In the genomic region with DNA sequence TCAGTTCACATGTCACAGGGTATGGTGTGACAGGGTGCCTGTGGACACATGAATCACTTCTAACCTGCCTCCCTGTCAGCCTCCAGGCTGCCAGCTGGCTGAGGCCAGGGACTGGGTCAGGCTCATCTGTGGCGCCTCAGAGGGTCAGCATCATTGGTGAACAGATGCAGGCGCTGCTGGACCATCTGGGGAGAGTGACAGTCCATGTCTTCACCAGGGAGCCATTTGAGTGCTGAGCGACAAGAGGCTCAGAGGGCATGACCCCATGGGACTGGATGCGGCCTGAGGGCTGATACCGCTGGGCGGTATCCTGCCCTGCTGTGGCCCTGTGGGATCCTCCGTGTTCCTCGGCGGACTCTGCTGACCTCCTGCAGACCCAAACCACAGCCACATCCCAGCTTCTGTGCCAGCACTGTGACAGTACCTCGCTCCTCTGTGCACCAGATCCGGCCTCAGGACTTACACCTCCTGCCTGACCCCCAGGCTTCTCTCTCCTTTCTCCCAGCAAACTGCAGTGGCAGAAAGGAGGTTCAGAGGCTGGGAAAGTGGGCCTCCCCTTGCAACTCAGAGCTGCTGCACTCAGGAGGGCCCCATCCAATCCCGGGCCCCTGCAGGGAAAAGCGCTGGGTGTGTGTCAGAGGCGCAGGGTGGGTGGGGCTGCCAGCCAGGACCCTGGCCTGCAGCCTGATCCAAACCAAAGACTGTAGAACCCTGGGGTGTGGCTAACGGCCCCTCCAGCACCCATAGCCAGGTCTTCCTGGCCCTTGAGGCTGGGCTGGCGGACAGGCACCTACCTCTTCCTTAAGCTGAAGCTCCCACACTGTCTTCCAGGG, we compare ENCODE assay signal across 14 cellular contexts. TPM values are rescaled to one million over a fixed set of nuclear protein-coding genes. Genes with fewer than 3 reads are reported as not detected.
DNase-seq lines count a peak whose midpoint lies in the region; ATAC-seq and TF ChIP-seq lines count a peak whose summit lies in the region.
"Had no signal": no experiment of that assay in that cellular context is flagged by ENCODE, and none has a peak within 500 bp of the region (broad histone marks: within the 10 kb centered on the region; RNA-seq: fewer than 3 reads in every experiment).

No MANE protein-coding gene starts in this region.

- H3K36me3 ChIP-seq in mesodermal cell (ENCODE audit: control insufficient read depth, insufficient read depth, low read length) (peaks cover 50% of the 10 kb centered on the region), transverse colon (peaks cover 0 to 26% (median 7%) of the 10 kb centered on the region in 4 donors), brain microvascular endothelial cell (replicated peaks) (peaks cover 36% of the 10 kb centered on the region)

- no peaks in the 10 kb centered on the region for H3K9me3 ChIP-seq in mesodermal cell (ENCODE audit: control insufficient read depth, low read length)
- H3K9me3 ChIP-seq in transverse colon: no peaks in the 10 kb centered on the region

- no peak for TF ChIP-seq EP300 in transverse colon (IDR thresholded peaks at IDR 0.05; ENCODE audit: low read depth)

- H3K27ac ChIP-seq in epithelial cell of prostate (peak overlapping the region; percentile 23), mesodermal cell (ENCODE audit: low read depth, low read length, severe bottlenecking) (peak overlapping the region; percentile 16), transverse colon (peak overlapping the region; percentile 24 to 52 (median 42)), brain microvascular endothelial cell (no peak overlapping the region)

- no peak for TF ChIP-seq POLR2A in transverse colon (IDR thresholded peaks at IDR 0.05)

- intact Hi-C loops in transverse colon (cut with DNase I; ENCODE audit: low total_unique reads): loop anchor here (10.0 kb wide), 1 partner anchor 745 kb away; the partner anchor contains the start of gene ZNF546

- H3K27me3 ChIP-seq in transverse colon (no peaks in the 10 kb centered on the region), brain microvascular endothelial cell (replicated peaks) (no peaks in the 10 kb centered on the region)

- H3K4me1 ChIP-seq in mesodermal cell (ENCODE audit: control insufficient read depth, insufficient read depth, low read length, poor library complexity, severe bottlenecking): peaks cover 4% of the 10 kb centered on the region
- peaks cover 0 to 16% (median 5%) of the 10 kb centered on the region in 4 donors for H3K4me1 ChIP-seq in transverse colon

- TF ChIP-seq CTCF in transverse colon (IDR thresholded peaks at IDR 0.05) (no peak), brain microvascular endothelial cell (IDR thresholded peaks at IDR 0.05; ENCODE audit: low read depth, low read length, missing control alignments) (no peak)

- in situ Hi-C loops in transverse colon (cut with MboI; ENCODE audit: low pct_ligation_motif_present in 1 of 4, low pct_unique_long_range_greater_than_20kb in 1 of 4, low sequenced_read_pairs in 3 of 4): no loop called here
- in situ Hi-C loops in brain microvascular endothelial cell (cut with HindIII; ENCODE audit: low pct_ligation_motif_present, low sequenced_read_pairs): no loop called here

- peak; percentile 31 for DNase-seq in M059J (ENCODE audit: low read depth)
- no peak for DNase-seq in epithelial cell of prostate (ENCODE audit: low read depth, low spot score)
- DNase-seq in transverse colon: no peak
- DNase-seq in brain microvascular endothelial cell: no peak
- DNase-seq: CD4-positive, CD25-positive, alpha-beta regulatory T cell; NCI-H1417 treated with DMSO at 0.1 percent for 48 hours; NCI-H748 treated with DMSO at 0.1 percent for 48 hours; stimulated activated CD8-positive, alpha-beta memory T cell treated with anti-CD3 and anti-CD28 coated beads, Interleukin-4, amount 100 ng/mL, for 48 hours; T1000 had no signal

- WGBS in mesodermal cell (ENCODE audit: insufficient coverage in 2 of 2), 2 experiments: 78 to 85% methylated on average over 14 to 15 of the region's 16 CpGs
- 92% methylated on average over 15 of the region's 16 CpGs; no CpG with 5 or more reads in 1 of the 2 donors for WGBS in transverse colon (ENCODE audit: low coverage in 1 of 2), 2 donors

- no peak overlapping the region for H3K4me3 ChIP-seq in mesodermal cell (ENCODE audit: extremely low read depth, insufficient read depth, low read length, poor library complexity, severe bottlenecking)
- no peak overlapping the region for H3K4me3 ChIP-seq in transverse colon
- H3K4me3 ChIP-seq in brain microvascular endothelial cell (ENCODE audit: low read depth, low read length): no peak overlapping the region

- ATAC-seq in GM18498 (IDR thresholded peaks at IDR 0.05; ENCODE audit: unreplicated experiment) (no peak), GM18858 (IDR thresholded peaks at IDR 0.05; ENCODE audit: unreplicated experiment) (no peak), GM21526 (IDR thresholded peaks at IDR 0.05; ENCODE audit: low FRiP score, unreplicated experiment) (no peak)

RNA-seq across cellular contexts. Expression of gene ACTMAP, which starts 10.2 kb away (rescaled TPM):
- total RNA-seq in M059J (2014; rRNA removed; shearing (Covaris generic)): 0.76 and 1.3 TPM in 2 replicates
- polyA plus RNA-seq in mesodermal cell (2013, experiment 1 of 2): 17.0 TPM
- 18.0 TPM for polyA plus RNA-seq in mesodermal cell (2013, experiment 2 of 2)
- total RNA-seq in transverse colon: 10 to 100 TPM in 2 of 4 donors, 1 to 10 TPM in 2; 8.3 to 29.1 (median 12.1) TPM

RNA-seq across cellular contexts. Expression of gene SNRPA, which starts 10.9 kb away (rescaled TPM):
- total RNA-seq in M059J (2014; rRNA removed; shearing (Covaris generic)): 76.3 and 93.3 TPM in 2 replicates
- polyA plus RNA-seq in mesodermal cell (2013, experiment 1 of 2): 157 TPM
- 138 TPM for polyA plus RNA-seq in mesodermal cell (2013, experiment 2 of 2)
- 10 to 100 TPM; 45.1 to 85.3 (median 65.6) TPM for total RNA-seq in transverse colon

RNA-seq across cellular contexts. Expression of gene ITPKC, which starts 23.2 kb away (rescaled TPM):
- total RNA-seq in M059J (2014; rRNA removed; shearing (Covaris generic)): 6.3 and 7.2 TPM in 2 replicates
- polyA plus RNA-seq in mesodermal cell (2013, experiment 1 of 2): 11.5 TPM
- 9.0 TPM for polyA plus RNA-seq in mesodermal cell (2013, experiment 2 of 2)
- 10 to 100 TPM; 14.7 to 56.1 (median 33.8) TPM for total RNA-seq in transverse colon

RNA-seq across cellular contexts. Expression of gene COQ8B, which starts 23.4 kb away (rescaled TPM):
- 9.5 and 30.8 TPM in 2 replicates for total RNA-seq in M059J (2014; rRNA removed; shearing (Covaris generic))
- polyA plus RNA-seq in mesodermal cell (2013, experiment 1 of 2): 28.6 TPM
- polyA plus RNA-seq in mesodermal cell (2013, experiment 2 of 2): 31.7 TPM
- total RNA-seq in transverse colon: 10 to 100 TPM; 15.3 to 41.2 (median 36.5) TPM

RNA-seq across cellular contexts. Expression of gene MIA, which starts 35.2 kb away (rescaled TPM):
- not detected in 2 replicates for total RNA-seq in M059J (2014; rRNA removed; shearing (Covaris generic))
- 1.5 TPM for polyA plus RNA-seq in mesodermal cell (2013, experiment 1 of 2)
- 3.5 TPM for polyA plus RNA-seq in mesodermal cell (2013, experiment 2 of 2)
- 10 to 100 TPM in 1 of 4 donors, 1 to 10 TPM in 1, not detected in 2; 5.7 to 23.3 TPM for total RNA-seq in transverse colon
- total RNA-seq: CD4-positive, CD25-positive, alpha-beta regulatory T cell; lung microvascular endothelial cell had no signal
- polyA plus RNA-seq: CD4-positive, CD25-positive, alpha-beta regulatory T cell had no signal
